2 cellular contexts compared by ENCODE assay signal in genomic region chr11:6941970-6942369, GRCh38.
A peak's percentile ranks its signal among the peaks of the same experiment; 100 is the strongest.
TF ChIP-seq lines count a peak whose summit lies in the region.

No MANE protein-coding gene starts in this region.

TF ChIP-seq in K562, 482 proteins besides CTCF, POLR2A, EP300 and RAD21:
- TF ChIP-seq SPI1 (IDR thresholded peaks at IDR 0.05; ENCODE audit: borderline replicate concordance, low read depth, low read length) = peak; percentile 85
- TF ChIP-seq THRAP3 (IDR thresholded peaks at IDR 0.05; ENCODE audit: borderline replicate concordance) = no peak
- TF ChIP-seq RERE (CRISPR knock-in tag; IDR thresholded peaks at IDR 0.05; ENCODE audit: borderline replicate concordance) = no peak

TF ChIP-seq in HepG2, 621 proteins besides CTCF, POLR2A, EP300 and RAD21:
- TF ChIP-seq MYNN (CRISPR knock-in tag; IDR thresholded peaks at IDR 0.05; ENCODE audit: low read depth) (no peak), STAG1 (CRISPR knock-in tag; IDR thresholded peaks at IDR 0.05) (no peak), ZNF7 (CRISPR knock-in tag; IDR thresholded peaks at IDR 0.05) (no peak), ZNF446 (CRISPR knock-in tag; IDR thresholded peaks at IDR 0.05) (no peak), ZNF773 (CRISPR knock-in tag; IDR thresholded peaks at IDR 0.05; ENCODE audit: borderline replicate concordance) (no peak), TMF1 (CRISPR knock-in tag; IDR thresholded peaks at IDR 0.05; ENCODE audit: low read depth) (no peak), ZNF75D (CRISPR knock-in tag; IDR thresholded peaks at IDR 0.05; ENCODE audit: borderline replicate concordance) (no peak), ZIK1 (CRISPR knock-in tag; IDR thresholded peaks at IDR 0.05; ENCODE audit: borderline replicate concordance, low read depth) (no peak), ISL2 (CRISPR knock-in tag; IDR thresholded peaks at IDR 0.05) (no peak), ZFP1 (CRISPR knock-in tag; IDR thresholded peaks at IDR 0.05) (no peak), ZNF451 (CRISPR knock-in tag; IDR thresholded peaks at IDR 0.05) (no peak), ZNF589 (CRISPR knock-in tag; conservative IDR thresholded peaks at IDR 0.05) (no peak), ZNF746 (CRISPR knock-in tag; IDR thresholded peaks at IDR 0.05) (no peak), PLSCR1 (CRISPR knock-in tag; IDR thresholded peaks at IDR 0.05; ENCODE audit: borderline replicate concordance) (no peak), ZNF879 (CRISPR knock-in tag; IDR thresholded peaks at IDR 0.05) (no peak), MED1 (CRISPR knock-in tag; IDR thresholded peaks at IDR 0.05) (no peak), ZNF546 (CRISPR knock-in tag; conservative IDR thresholded peaks at IDR 0.05) (no peak), FLYWCH1 (CRISPR knock-in tag; IDR thresholded peaks at IDR 0.05) (no peak)
